ENCODE assay signal across 10 cellular contexts in genomic region chr17:38421224-38421841, GRCh38. TPM values are rescaled to one million over a fixed set of nuclear protein-coding genes. Genes with fewer than 3 reads are reported as not detected.
A peak's percentile ranks its signal among the peaks of the same experiment; 100 is the strongest.
DNase-seq lines count a peak whose midpoint lies in the region; ATAC-seq, FAIRE-seq and TF ChIP-seq lines count a peak whose summit lies in the region.
"Had no signal": no experiment of that assay in that cellular context is flagged by ENCODE, and none has a peak within 500 bp of the region (broad histone marks: within the 10 kb centered on the region; RNA-seq: fewer than 3 reads in every experiment).

No MANE protein-coding gene starts in this region.

- H3K4me1 ChIP-seq in iPS-20b (ENCODE audit: insufficient read depth, low read length) (peaks cover 45% of the 10 kb centered on the region), tibial artery (peaks cover 0 to 62% (median 49%) of the 10 kb centered on the region in 4 donors)

- H3K9ac ChIP-seq in iPS-20b (ENCODE audit: low read depth, low read length), result peak overlapping the region; percentile 37; the same call in 1 of the 2 replicates

- H3K36me3 ChIP-seq in iPS-20b (ENCODE audit: insufficient read depth, low read depth, low read length) (no peaks in the 10 kb centered on the region), tibial artery (no peaks in the 10 kb centered on the region)

- H3K27me3 Mint-ChIP-seq in HFFc6 (ENCODE audit: insufficient read depth), result peaks cover 17% of the 10 kb centered on the region

- H3K36me3 Mint-ChIP-seq in HFFc6 (ENCODE audit: low read depth), result no peaks in the 10 kb centered on the region

- peak overlapping the region; percentile 59; the same call in 1 of the 2 replicates for H3K27ac Mint-ChIP-seq in HFFc6
- H3K27ac Mint-ChIP-seq: activated CD8-positive, alpha-beta T cell treated with anti-CD3 and anti-CD28 coated beads for 36 hours had no signal

- DNase-seq in HFFc6, result peak; percentile 16
- DNase-seq in tibial artery, result no peak
- DNase-seq in SK-N-DZ (ENCODE audit: low spot score), result no peak
- DNase-seq in D721Med (ENCODE audit: insufficient read length, low spot score), result no peak
- DNase-seq: activated CD8-positive, alpha-beta T cell treated with anti-CD3 and anti-CD28 coated beads for 36 hours; NCI-H345; occipital lobe had no signal

- H3K4me3 ChIP-seq in iPS-20b (ENCODE audit: low read length), result no peak overlapping the region; the same call in 1 of the 2 replicates
- peak overlapping the region in 1 of 2 donors; percentile 30 for H3K4me3 ChIP-seq in tibial artery

- no peak for ATAC-seq in HG02981 (IDR thresholded peaks at IDR 0.05; ENCODE audit: unreplicated experiment)
- ATAC-seq: activated CD8-positive, alpha-beta T cell treated with anti-CD3 and anti-CD28 coated beads for 36 hours had no signal

- peaks cover 27% of the 10 kb centered on the region for H3K4me1 Mint-ChIP-seq in HFFc6 (ENCODE audit: low read depth)

- H3K4me3 Mint-ChIP-seq in HFFc6, result peak overlapping the region; percentile 46; the same call in 1 of the 2 replicates
- H3K4me3 Mint-ChIP-seq: activated CD8-positive, alpha-beta T cell treated with anti-CD3 and anti-CD28 coated beads for 36 hours had no signal

- no peak for FAIRE-seq in D721Med (lab: Jason Lieb, UNC)

- no peaks in the 10 kb centered on the region for H3K9me3 ChIP-seq in iPS-20b (ENCODE audit: insufficient read depth, low read depth, low read length)
- no peaks in the 10 kb centered on the region for H3K9me3 ChIP-seq in tibial artery

- TF ChIP-seq CTCF in HFFc6 (IDR thresholded peaks at IDR 0.05), result no peak
- no peak for TF ChIP-seq CTCF in tibial artery (IDR thresholded peaks at IDR 0.05)
- no peak for TF ChIP-seq CTCF in D721Med (IDR thresholded peaks at IDR 0.05; ENCODE audit: insufficient read depth, missing control alignments)

- H3K27me3 ChIP-seq in iPS-20b (ENCODE audit: insufficient read depth, low read length), result peaks cover 55% of the 10 kb centered on the region
- peaks cover 0 to 7% of the 10 kb centered on the region in 2 donors for H3K27me3 ChIP-seq in tibial artery

- intact Hi-C loops in tibial artery (cut with DNase I; ENCODE audit: low total_unique reads), result loop anchor here (5.0 kb wide), 1 partner anchor 71 kb away; no protein-coding TSS in a partner anchor

- H3K27ac ChIP-seq in cingulate gyrus (ENCODE audit: low read depth, low read length) (peak overlapping the region; percentile 69), iPS-20b (ENCODE audit: low read length) (no peak overlapping the region), tibial artery (peak overlapping the region; percentile 72 to 78)

- H3K9me3 Mint-ChIP-seq in HFFc6, result no peaks in the 10 kb centered on the region
- H3K9me3 Mint-ChIP-seq: activated CD8-positive, alpha-beta T cell treated with anti-CD3 and anti-CD28 coated beads for 36 hours had no signal

RNA-seq across cellular contexts. Expression of gene ARHGAP23, which starts 6.9 kb away (rescaled TPM):
- 100 to 1,000 TPM; 206 to 231 (median 224) TPM for total RNA-seq in HFFc6 (2021; fragmentation: NEBNext Ultra II Directional; extraction: Animal tissue kit (Norgen Biotek cat#: 25700))
- 18.2 and 21.7 TPM in 2 replicates for polyA plus RNA-seq in SK-N-DZ (2014; cell fraction: cytosol; rRNA removed)
- polyA plus RNA-seq in SK-N-DZ (2014; cell fraction: nucleus; rRNA removed), result 20.8 and 21.0 TPM in 2 replicates
